ENCODE assay signal across 22 cellular contexts in genomic region chr17:4159761-4160160, GRCh38. TPM values are rescaled to one million over a fixed set of nuclear protein-coding genes. Genes with fewer than 3 reads are reported as not detected.
A peak's percentile ranks its signal among the peaks of the same experiment; 100 is the strongest.
DNase-seq lines count a peak whose midpoint lies in the region; ATAC-seq, FAIRE-seq and TF ChIP-seq lines count a peak whose summit lies in the region.
"Had no signal": no experiment of that assay in that cellular context is flagged by ENCODE, and none has a peak within 500 bp of the region (broad histone marks: within the 10 kb centered on the region; RNA-seq: fewer than 3 reads in every experiment).

No MANE protein-coding gene starts in this region.

- no peak for FAIRE-seq in K562 (lab: Jason Lieb, UNC)
- FAIRE-seq: GM18507, GM19239 had no signal

- no peak for TF ChIP-seq RAD21 in K562 (CRISPR knock-in tag; conservative IDR thresholded peaks at IDR 0.05 in 1 of 2, IDR thresholded peaks at IDR 0.05 in 1 of 2)

- H3K4me3 Mint-ChIP-seq in Caco-2 (ENCODE audit: unreplicated experiment): no peak overlapping the region
- H3K4me3 Mint-ChIP-seq in GM23338: no peak overlapping the region
- peak overlapping the region; percentile 0 for H3K4me3 Mint-ChIP-seq in neural crest cell
- H3K4me3 Mint-ChIP-seq: CD8-positive, alpha-beta T cell had no signal

- intact Hi-C loops in Caco-2 (cut with micrococcal nuclease; ENCODE audit: unreplicated experiment): no loop called here
- intact Hi-C loops in K562 (cut with micrococcal nuclease): no loop called here
- intact Hi-C loops in spleen (cut with DNase I; ENCODE audit: low total_unique reads): no loop called here

- H3K9me2 ChIP-seq in GM23338 (ENCODE audit: insufficient read depth): no peaks in the 10 kb centered on the region

- H3K27me3 Mint-ChIP-seq in Caco-2 (ENCODE audit: insufficient read depth, unreplicated experiment): no peaks in the 10 kb centered on the region
- H3K27me3 Mint-ChIP-seq in GM23338 (ENCODE audit: insufficient read depth, low read depth, poor library complexity): peaks cover 2% of the 10 kb centered on the region
- no peaks in the 10 kb centered on the region for H3K27me3 Mint-ChIP-seq in neural crest cell (ENCODE audit: low read depth)

- no peaks in the 10 kb centered on the region for H3K79me2 ChIP-seq in GM23338 (replicated peaks; ENCODE audit: insufficient read depth)
- no peaks in the 10 kb centered on the region for H3K79me2 ChIP-seq in K562 (ENCODE audit: control insufficient read depth, insufficient read depth, low read length)

- WGBS in K562 (ENCODE audit: insufficient coverage, low coverage, missing lambda C conversion rate): 97% methylated on average over 9 of the region's 15 CpGs
- 95 to 98% (median 97%) methylated on average over 15 of the region's 15 CpGs for WGBS in spleen, 5 donors

- H3K27ac Mint-ChIP-seq in Caco-2 (ENCODE audit: unreplicated experiment) (peak overlapping the region; percentile 78), GM23338 (peak overlapping the region; percentile 93), neural crest cell (ENCODE audit: unreplicated experiment) (no peak overlapping the region)
- H3K27ac Mint-ChIP-seq: CD8-positive, alpha-beta T cell had no signal

- H4K20me1 ChIP-seq in GM23338 (replicated peaks; ENCODE audit: insufficient read depth): no peaks in the 10 kb centered on the region
- H4K20me1 ChIP-seq in K562 (replicated peaks; ENCODE audit: control insufficient read depth, insufficient read depth, low read length): no peaks in the 10 kb centered on the region

- no peaks in the 10 kb centered on the region for H3K9me3 Mint-ChIP-seq in Caco-2 (ENCODE audit: unreplicated experiment)
- no peaks in the 10 kb centered on the region; the same call in 2 of the 3 replicates for H3K9me3 Mint-ChIP-seq in GM23338
- H3K9me3 Mint-ChIP-seq in neural crest cell: no peaks in the 10 kb centered on the region
- H3K9me3 Mint-ChIP-seq: CD8-positive, alpha-beta T cell had no signal

- CTCF ChIA-PET in Caco-2 (lab: Charles Lee) (no interaction called here), K562 (lab: Yijun Ruan, JAX; ENCODE audit: low intra/inter-chr PET ratio) (no interaction called here)

- H3K4me3 ChIP-seq in Caco-2 (ENCODE audit: low read depth, low read length) (no peak overlapping the region), GM23338 (no peak overlapping the region), K562 (no peak overlapping the region), spleen (no peak overlapping the region)
- H3K4me3 ChIP-seq: BLaER1 treated with 17β-estradiol and CSF1 and Interleukin-3, amounts not matched to agents 10 nM and 100 nM; Peyer's patch had no signal

- H3K4me2 ChIP-seq in GM23338: no peak overlapping the region
- no peak overlapping the region for H3K4me2 ChIP-seq in K562 (ENCODE audit: insufficient read depth, low read length)
- H3K4me2 ChIP-seq: BLaER1 treated with 17β-estradiol and CSF1 and Interleukin-3, amounts not matched to agents 10 nM and 100 nM; KMS-11 had no signal

- BruUV-seq in Caco-2 (replicated peaks; lab: Mats Ljungman, UMichigan) (no TSS peak), K562 (replicated peaks; lab: Mats Ljungman, UMichigan) (no TSS peak)

- H3K4me1 Mint-ChIP-seq in Caco-2 (ENCODE audit: low read depth, unreplicated experiment) (peaks cover 6% of the 10 kb centered on the region), GM23338 (peaks cover 20% of the 10 kb centered on the region), neural crest cell (peaks cover 17% of the 10 kb centered on the region)

- H3K9me3 ChIP-seq in Caco-2 (no peaks in the 10 kb centered on the region), K562 (replicated peaks; ENCODE audit: control insufficient read depth, insufficient read depth, low read depth, low read length) (no peaks in the 10 kb centered on the region), spleen (no peaks in the 10 kb centered on the region)
- H3K9me3 ChIP-seq: BLaER1 treated with 17β-estradiol and CSF1 and Interleukin-3, amounts not matched to agents 10 nM and 100 nM; Peyer's patch had no signal

- ATAC-seq in GM23338 (no peak), K562 (no peak), GM18861 (IDR thresholded peaks at IDR 0.05; ENCODE audit: unreplicated experiment) (no peak)
- ATAC-seq: CD8-positive, alpha-beta T cell; SK-N-SH treated with all-trans-retinoic acid at 6 μM for 48 hours had no signal

- H3K27me3 ChIP-seq in Caco-2 (replicated peaks; ENCODE audit: control insufficient read depth, insufficient read depth, low read length) (no peaks in the 10 kb centered on the region), GM23338 (ENCODE audit: insufficient read depth) (no peaks in the 10 kb centered on the region), K562 (ENCODE audit: control insufficient read depth in 2 of 2, insufficient read depth in 2 of 2, low read length in 2 of 2) (no peaks in the 10 kb centered on the region), spleen (replicated peaks in 1 of 7) (no peaks in the 10 kb centered on the region)
- H3K27me3 ChIP-seq: BLaER1 treated with 17β-estradiol and CSF1 and Interleukin-3, amounts not matched to agents 10 nM and 100 nM; Peyer's patch had no signal

- DNase-seq in Caco-2 (no peak), GM23338 (ENCODE audit: low spot score) (no peak), K562 (ENCODE audit: extremely low read depth in 1 of 4, low spot score in 3 of 4) (no peak), neural crest cell (ENCODE audit: low read depth, low spot score) (no peak), kidney glomerular epithelial cell (lab: John Stamatoyannopoulos, UW) (no peak), spleen (no peak)
- DNase-seq: Calu3; CD8-positive, alpha-beta T cell; DMS153; NCI-H1105; NCI-H2029 treated with DMSO at 0.1 percent for 48 hours; NCI-H2171; NCI-H345; NCI-H524; NCI-H774; Peyer's patch had no signal

- in situ Hi-C loops in K562 (cut with MboI): no loop called here

- H3K36me3 ChIP-seq in Caco-2 (ENCODE audit: control insufficient read depth, insufficient read depth, low read length): no peaks in the 10 kb centered on the region
- no peaks in the 10 kb centered on the region for H3K36me3 ChIP-seq in GM23338 (ENCODE audit: insufficient read depth)
- no peaks in the 10 kb centered on the region for H3K36me3 ChIP-seq in K562 (ENCODE audit: control insufficient read depth, insufficient read depth, low read length)
- peaks cover 0 to 79% (median 19%) of the 10 kb centered on the region in 6 donors for H3K36me3 ChIP-seq in spleen

- no peaks in the 10 kb centered on the region for H3K9me1 ChIP-seq in K562 (ENCODE audit: control insufficient read depth, insufficient read depth, low read length)

- H2AFZ ChIP-seq in GM23338 (no peak overlapping the region), K562 (ENCODE audit: low read depth, low read length) (no peak overlapping the region)

- no peak for TF ChIP-seq POLR2A in K562 (conservative IDR thresholded peaks at IDR 0.05)
- TF ChIP-seq POLR2A in spleen (IDR thresholded peaks at IDR 0.05): no peak

- no peak overlapping the region for H3K9ac ChIP-seq in K562 (ENCODE audit: insufficient read depth in 1 of 2, low read depth in 2 of 2, low read length in 2 of 2)
- H3K9ac ChIP-seq: BLaER1 treated with 17β-estradiol and CSF1 and Interleukin-3, amounts not matched to agents 10 nM and 100 nM; KMS-11 had no signal

- H3F3A ChIP-seq in GM23338 (replicated peaks; ENCODE audit: low read depth): no peaks in the 10 kb centered on the region

- H3K4me1 ChIP-seq in Caco-2: no peaks in the 10 kb centered on the region
- no peaks in the 10 kb centered on the region; the same call in 1 of the 2 replicates for H3K4me1 ChIP-seq in GM23338 (ENCODE audit: insufficient read depth)
- peaks cover 14 to 26% of the 10 kb centered on the region in 2 experiments; a peak in 4 of 5 replicates for H3K4me1 ChIP-seq in K562 (replicated peaks in 1 of 2; ENCODE audit: control insufficient read depth in 2 of 2, insufficient read depth in 2 of 2, low read length in 2 of 2)
- peaks cover 0 to 29% (median 12%) of the 10 kb centered on the region in 6 donors for H3K4me1 ChIP-seq in spleen

- POLR2A ChIA-PET in Caco-2 (lab: Charles Lee): no interaction called here
- POLR2A ChIA-PET in K562 (lab: Yijun Ruan, JAX): interaction anchor here (0.6 to 1.0 kb wide), 4 partner anchors 8 to 221 kb away, joined by 3 to 4 read pairs (median 3); no protein-coding TSS in a partner anchor

- peaks cover 11% of the 10 kb centered on the region for H3K36me3 Mint-ChIP-seq in Caco-2 (ENCODE audit: insufficient read depth, unreplicated experiment)
- H3K36me3 Mint-ChIP-seq in GM23338 (ENCODE audit: low read depth): 0 out of 3 replicates have a peak, but pooled peaks cover under 1% of the 10 kb centered on the region
- no peaks in the 10 kb centered on the region for H3K36me3 Mint-ChIP-seq in neural crest cell (ENCODE audit: low read depth)

- no peak for TF ChIP-seq EP300 in K562 (IDR thresholded peaks at IDR 0.05; ENCODE audit: low read length)

- no peak overlapping the region for H3K27ac ChIP-seq in GM23338 (ENCODE audit: low read depth)
- no peak overlapping the region for H3K27ac ChIP-seq in K562 (ENCODE audit: extremely low read depth, low read depth, low read length)
- no peak overlapping the region for H3K27ac ChIP-seq in spleen
- H3K27ac ChIP-seq: BLaER1 treated with 17β-estradiol and CSF1 and Interleukin-3, amounts not matched to agents 10 nM and 100 nM; KMS-11; Peyer's patch had no signal

- TF ChIP-seq CTCF in Caco-2 (IDR thresholded peaks at IDR 0.05; ENCODE audit: insufficient read depth in 1 of 2, low read depth in 1 of 2, low read length in 1 of 2, severe bottlenecking in 1 of 2, unreplicated experiment in 1 of 2) (no peak), GM23338 (conservative IDR thresholded peaks at IDR 0.05; ENCODE audit: low read depth in 2 of 2) (no peak), K562 (IDR thresholded peaks at IDR 0.05 in 2 of 3, conservative IDR thresholded peaks at IDR 0.05 in 1 of 3; ENCODE audit: insufficient read depth in 2 of 3, low read depth in 1 of 3, low read length in 3 of 3) (no peak), neural crest cell (conservative IDR thresholded peaks at IDR 0.05) (no peak), spleen (IDR thresholded peaks at IDR 0.05 in 8 of 11, conservative IDR thresholded peaks at IDR 0.05 in 3 of 11) (no peak)

RNA-seq across cellular contexts. Expression of gene CYB5D2, which starts 16.8 kb away (rescaled TPM):
- total RNA-seq in Caco-2 (2022) (5.6 and 6.1 TPM in 2 replicates), K562 (2014; rRNA removed) (3.9 and 4.5 TPM in 2 replicates), K562 (2014; rRNA removed; fragmentation: Illumina TruSeq; extraction: Trizol) (1.8 TPM in 2 replicates), K562 (2015; rRNA removed; fragmentation: Illumina TruSeq; extraction: Trizol) (2.5 and 3.0 TPM in 2 replicates), K562 (2021) (2.8 TPM in 2 replicates), neural crest cell (12.1 and 12.9 TPM in 2 replicates), spleen (10 to 100 TPM in 6 of 7 donors, 1 to 10 TPM in 1; 7.5 to 24.7 (median 16.3) TPM)
- total RNA-seq in GM23338 (2014; rRNA removed; shearing (Covaris generic)): 8.6 and 11.8 TPM in 2 replicates
- polyA plus RNA-seq in GM23338 (2016; fragmentation: Nextera tagmentation; extraction: Ambion mirVana) (4.7 and 4.8 TPM in 2 replicates), K562 (2011; rRNA removed) (3.2 and 4.1 TPM in 2 replicates), K562 (2014; fragmentation: Illumina TruSeq; extraction: Trizol) (2.8 and 3.7 TPM in 2 replicates), K562 (2014; fragmentation: Nextera tagmentation; extraction: Ambion mirVana) (1 to 10 TPM in 1 of 2 experiments, under 1 TPM in 1; 0.99 to 1.4 TPM), K562 (2014; rRNA removed) (5.1 and 6.0 TPM in 2 replicates), spleen (10 to 100 TPM in 2 of 3 donors, 1 to 10 TPM in 1; 9.7 to 14.7 (median 11.0) TPM)
- 2.2 and 3.7 TPM in 2 replicates for total RNA-seq in K562 (2011; cell fraction: chromatin; rRNA removed; ENCODE audit: low replicate concordance)
- 4.7 and 5.1 TPM in 2 replicates for total RNA-seq in K562 (2011; cell fraction: nucleolus; rRNA removed)
- 3.9 and 6.3 TPM in 2 replicates for total RNA-seq in K562 (2011; cell fraction: nucleoplasm; rRNA removed)
- 5.9 and 7.2 TPM in 2 replicates for polyA plus RNA-seq in K562 (2011; cell fraction: cytosol; rRNA removed)
- polyA plus RNA-seq in K562 (2011; cell fraction: nucleus; rRNA removed): 2.6 and 3.3 TPM in 2 replicates
- 3.2 and 3.9 TPM in 2 replicates for polyA plus RNA-seq in K562 (2012)
- 1.0 and 2.7 TPM in 2 replicates for polyA minus RNA-seq in K562 (2011; rRNA and poly(A)+ RNA removed)
- polyA minus RNA-seq in K562 (2011; cell fraction: cytosol; rRNA and poly(A)+ RNA removed): 3.1 and 3.7 TPM in 2 replicates
- 1.9 and 2.9 TPM in 2 replicates for polyA minus RNA-seq in K562 (2011; cell fraction: nucleus; rRNA and poly(A)+ RNA removed)

RNA-seq across cellular contexts. Expression of gene ZZEF1, which starts 16.9 kb away (rescaled TPM):
- total RNA-seq in Caco-2 (2022) (21.9 and 22.9 TPM in 2 replicates), K562 (2014; rRNA removed) (12.5 and 14.0 TPM in 2 replicates), K562 (2014; rRNA removed; fragmentation: Illumina TruSeq; extraction: Trizol) (9.8 and 10.5 TPM in 2 replicates), K562 (2015; rRNA removed; fragmentation: Illumina TruSeq; extraction: Trizol) (10.7 and 12.6 TPM in 2 replicates), K562 (2021) (16.5 and 18.5 TPM in 2 replicates), neural crest cell (26.9 and 28.0 TPM in 2 replicates), spleen (100 to 1,000 TPM in 6 of 7 donors, 10 to 100 TPM in 1; 70.1 to 153 (median 111) TPM)
- 20.0 and 23.6 TPM in 2 replicates for total RNA-seq in GM23338 (2014; rRNA removed; shearing (Covaris generic))
- polyA plus RNA-seq in GM23338 (2016; fragmentation: Nextera tagmentation; extraction: Ambion mirVana) (1.8 and 2.5 TPM in 2 replicates), K562 (2011; rRNA removed) (9.7 and 11.4 TPM in 2 replicates), K562 (2014; fragmentation: Illumina TruSeq; extraction: Trizol) (9.8 and 11.5 TPM in 2 replicates), K562 (2014; fragmentation: Nextera tagmentation; extraction: Ambion mirVana) (under 1 TPM; 0.34 to 0.51 TPM), K562 (2014; rRNA removed) (7.1 and 10.6 TPM in 2 replicates), spleen (10 to 100 TPM in 1 of 3 donors, 1 to 10 TPM in 2; 5.3 to 12.7 (median 5.5) TPM)
- total RNA-seq in K562 (2011; cell fraction: chromatin; rRNA removed; ENCODE audit: low replicate concordance): 180 and 188 TPM in 2 replicates
- 67.7 and 72.2 TPM in 2 replicates for total RNA-seq in K562 (2011; cell fraction: nucleolus; rRNA removed)
- 81.8 and 83.5 TPM in 2 replicates for total RNA-seq in K562 (2011; cell fraction: nucleoplasm; rRNA removed)
- 5.7 and 8.0 TPM in 2 replicates for polyA plus RNA-seq in K562 (2011; cell fraction: cytosol; rRNA removed)
- 29.8 and 32.8 TPM in 2 replicates for polyA plus RNA-seq in K562 (2011; cell fraction: nucleus; rRNA removed)
- 9.1 and 10.1 TPM in 2 replicates for polyA plus RNA-seq in K562 (2012)
- polyA minus RNA-seq in K562 (2011; rRNA and poly(A)+ RNA removed): 41.5 and 44.7 TPM in 2 replicates
- 18.4 and 19.6 TPM in 2 replicates for polyA minus RNA-seq in K562 (2011; cell fraction: cytosol; rRNA and poly(A)+ RNA removed)
- polyA minus RNA-seq in K562 (2011; cell fraction: nucleus; rRNA and poly(A)+ RNA removed): 28.3 and 49.2 TPM in 2 replicates
